In genomic region chr10:110852255-110852896, GRCh38 we compare ENCODE assay signal across 10 cellular contexts. TPM values are rescaled to one million over a fixed set of nuclear protein-coding genes. Genes with fewer than 3 reads are reported as not detected.
A peak's percentile ranks its signal among the peaks of the same experiment; 100 is the strongest.
DNase-seq lines count a peak whose midpoint lies in the region; ATAC-seq, FAIRE-seq and TF ChIP-seq lines count a peak whose summit lies in the region.
"Had no signal": no experiment of that assay in that cellular context is flagged by ENCODE, and none has a peak within 500 bp of the region (broad histone marks: within the 10 kb centered on the region; RNA-seq: fewer than 3 reads in every experiment).

No MANE protein-coding gene starts in this region.

- H3K4me3 ChIP-seq in GM12878 = no peak overlapping the region

- 27% methylated on average over 7 of the region's 7 CpGs for WGBS in GM12878 (ENCODE audit: insufficient coverage, insufficient replicate concordance, low lambda C conversion rate, missing lambda C conversion rate)

- H4K20me1 ChIP-seq in GM12878 (ENCODE audit: control insufficient read depth, insufficient read depth) = no peaks in the 10 kb centered on the region

- RAD21 ChIA-PET in GM12878 (lab: Charles Lee; ENCODE audit: unreplicated experiment) = interaction anchor here (0.7 to 5.9 kb wide), 12 partner anchors 8 to 78 kb away, joined by 3 to 50 read pairs (median 6); partner anchors contain the start of genes BBIP1 and PDCD4

- in situ Hi-C loops in GM12878 (cut with MboI) = no loop called here

- POLR2A ChIA-PET in GM12878 (lab: Charles Lee) = interaction anchor here (1.0 to 6.2 kb wide), 11 partner anchors 8 to 78 kb away, joined by 3 to 43 read pairs (median 7); partner anchors contain the start of gene PDCD4

- H3K79me2 ChIP-seq in GM12878 (ENCODE audit: control insufficient read depth, insufficient read depth, low read length) = no peaks in the 10 kb centered on the region

- H3K27me3 ChIP-seq in GM12878 (replicated peaks in 1 of 2; ENCODE audit: control insufficient read depth in 2 of 2, insufficient read depth in 2 of 2, low read length in 1 of 2) = no peaks in the 10 kb centered on the region

- TF ChIP-seq EP300 in GM12878 (IDR thresholded peaks at IDR 0.05; ENCODE audit: borderline replicate concordance in 1 of 2, control insufficient read depth in 1 of 2, low read depth in 2 of 2, low read length in 2 of 2) = no peak

- TF ChIP-seq CTCF in GM12878 (IDR thresholded peaks at IDR 0.05 in 2 of 3, conservative IDR thresholded peaks at IDR 0.05 in 1 of 3; ENCODE audit: control insufficient read depth in 2 of 3, extremely low read depth in 1 of 3, insufficient read depth in 1 of 3, low read depth in 3 of 3, low read length in 3 of 3) (no peak), natural killer cell (IDR thresholded peaks at IDR 0.05) (no peak)

- BruUV-seq in GM12878 (replicated peaks; lab: Mats Ljungman, UMichigan) = no TSS peak

- no peak for TF ChIP-seq POLR2A in GM12878 (IDR thresholded peaks at IDR 0.05; ENCODE audit: low read depth, low read length)

- H3K4me1 ChIP-seq in GM12878 (ENCODE audit: control insufficient read depth, insufficient read depth, low read length) = peaks cover 53% of the 10 kb centered on the region

- no peak for TF ChIP-seq RAD21 in GM12878 (IDR thresholded peaks at IDR 0.05; ENCODE audit: insufficient read depth, low read depth, low read length)

- H3K4me2 ChIP-seq in GM12878 (ENCODE audit: control insufficient read depth, insufficient read depth) = peak overlapping the region; percentile 49

- peak; percentile 23 for FAIRE-seq in GM12878 (lab: Jason Lieb, UNC)

- peaks cover 0 to 3% of the 10 kb centered on the region in 2 donors for H3K9me3 Mint-ChIP-seq in natural killer cell

- no peak overlapping the region for H3K27ac Mint-ChIP-seq in natural killer cell

- H3K36me3 ChIP-seq in GM12878 (ENCODE audit: control insufficient read depth in 2 of 2, insufficient read depth in 2 of 2, low read length in 1 of 2) = no peaks in the 10 kb centered on the region

- ATAC-seq in GM12878 (peak; percentile 28), natural killer cell (no peak), sciatic nerve (no peak), GM21360 (IDR thresholded peaks at IDR 0.05; ENCODE audit: unreplicated experiment) (no peak)

- peak overlapping the region; percentile 39 for H3K27ac ChIP-seq in GM12878 (ENCODE audit: control insufficient read depth, insufficient read depth)
- H3K27ac ChIP-seq: HL-60 had no signal

- H2AFZ ChIP-seq in GM12878 (ENCODE audit: control insufficient read depth, low read depth, low read length) = peak overlapping the region; percentile 56

- H3K9ac ChIP-seq in GM12878 (ENCODE audit: control insufficient read depth, insufficient read depth, low read length) = 0 out of 2 replicates have a peak overlapping the region, but pooled peaks have one; percentile 1

- H3K27me3 Mint-ChIP-seq in natural killer cell (ENCODE audit: low read depth in 2 of 2) = peaks cover 0 to 3% of the 10 kb centered on the region in 2 donors

- no peaks in the 10 kb centered on the region for H3K36me3 Mint-ChIP-seq in natural killer cell
- H3K36me3 Mint-ChIP-seq: immature natural killer cell had no signal

- peaks cover 2% of the 10 kb centered on the region; the same call in 1 of the 3 replicates for H3K9me3 ChIP-seq in GM12878 (replicated peaks; ENCODE audit: control insufficient read depth, insufficient read depth, low read length)

- peak overlapping the region; percentile 21 for H3K4me3 Mint-ChIP-seq in natural killer cell

- H3K4me1 Mint-ChIP-seq in natural killer cell = peaks cover 56% of the 10 kb centered on the region in 2 donors

- SMC1A ChIA-PET in GM12878 (lab: Charles Lee; ENCODE audit: uncharacterized antibody, unreplicated experiment) = interaction anchor here (0.6 to 6.2 kb wide), 11 partner anchors 9 to 109 kb away, joined by 3 to 86 read pairs (median 7); partner anchors contain the start of gene PDCD4

- DNase-seq in ELF-1 (ENCODE audit: low read depth, low spot score) (peak; percentile 77), HK-2 (ENCODE audit: unreplicated experiment) (peak; percentile 76), GM12878 (ENCODE audit: low read depth, low spot score) (no peak), natural killer cell (no peak), sciatic nerve (ENCODE audit: low spot score) (no peak), SIG-M5 treated with dmso at 0.1 percent for 504 hours (lab: John Stamatoyannopoulos, UW; ENCODE audit: unreplicated experiment) (no peak)
- DNase-seq: immature natural killer cell, RPMI8226 had no signal

- CTCF ChIA-PET in GM12878 (lab: Yijun Ruan, JAX) = interaction anchor here (0.7 to 4.1 kb wide), 11 partner anchors 8 to 49 kb away, joined by 3 to 27 read pairs (median 5); partner anchors contain the start of gene PDCD4

- intact Hi-C loops in GM12878 (cut with micrococcal nuclease; ENCODE audit: unreplicated experiment) (no loop called here), natural killer cell (cut with micrococcal nuclease) (no loop called here), sciatic nerve (cut with DNase I) (no loop called here)

TF ChIP-seq in GM12878, 131 proteins besides CTCF, POLR2A, EP300 and RAD21 (continues in another document):
- TF ChIP-seq FOS (IDR thresholded peaks at IDR 0.05; ENCODE audit: borderline replicate concordance, extremely low read depth, insufficient read length) (no peak), YBX1 (IDR thresholded peaks at IDR 0.05) (no peak), WRNIP1 (IDR thresholded peaks at IDR 0.05; ENCODE audit: borderline replicate concordance, low read depth, low read length) (no peak), ZZZ3 (IDR thresholded peaks at IDR 0.05; ENCODE audit: control insufficient read depth, insufficient read length, low read depth) (no peak), REST (IDR thresholded peaks at IDR 0.05; ENCODE audit: low read depth, low read length) (peak; percentile 58; the same call in 1 of the 2 replicates), ZSCAN29 (IDR thresholded peaks at IDR 0.05) (no peak), IKZF1 (conservative IDR thresholded peaks at IDR 0.05) (peak; percentile 42; the same call in 1 of the 2 replicates), MLLT1 (IDR thresholded peaks at IDR 0.05) (peak; percentile 12; the same call in 1 of the 2 replicates), ETV6 (conservative IDR thresholded peaks at IDR 0.05 in 1 of 2, IDR thresholded peaks at IDR 0.05 in 1 of 2; ENCODE audit: borderline replicate concordance in 1 of 2, low read depth in 1 of 2) (no peak), EED (IDR thresholded peaks at IDR 0.05; ENCODE audit: low read depth) (0 out of 2 replicates have a peak, but pooled peaks have one; percentile 52)

RNA-seq across cellular contexts. Expression of gene PDCD4, which starts 19.4 kb away (rescaled TPM):
- 343 and 354 TPM in 2 replicates for total RNA-seq in GM12878 (2013; cell fraction: nucleolus; rRNA removed)
- total RNA-seq in GM12878 (2014; rRNA removed) (106 and 108 TPM in 2 replicates), GM12878 (2014; rRNA removed; fragmentation: Illumina TruSeq; extraction: Trizol) (168 and 179 TPM in 2 replicates), GM12878 (2021) (169 and 181 TPM in 2 replicates), natural killer cell (100 to 1,000 TPM; 199 to 241 (median 222) TPM), sciatic nerve (124 TPM)
- 158 TPM for polyA plus RNA-seq in GM12878 (2011; ENCODE audit: low read depth)
- polyA plus RNA-seq in GM12878 (2011; rRNA removed) (189 and 280 TPM in 2 replicates), GM12878 (2014; fragmentation: Illumina TruSeq; extraction: Trizol) (219 and 380 TPM in 2 replicates), GM12878 (2014; fragmentation: Nextera tagmentation; extraction: Ambion mirVana) (100 to 1,000 TPM; 101 to 138 TPM), GM12878 (2014; rRNA removed) (155 and 174 TPM in 2 replicates), GM12878 (2016; fragmentation: Nextera tagmentation; extraction: Ambion mirVana) (100 to 1,000 TPM; 341 to 372 TPM)
- polyA plus RNA-seq in GM12878 (2011; cell fraction: cytosol; rRNA removed) = 33.8 and 38.8 TPM in 2 replicates
- 93.5 and 111 TPM in 2 replicates for polyA plus RNA-seq in GM12878 (2011; cell fraction: nucleus; rRNA removed)
- polyA plus RNA-seq in GM12878 (2012) = 313 and 387 TPM in 2 replicates
- polyA minus RNA-seq in GM12878 (2011; rRNA and poly(A)+ RNA removed) = 37.1 and 72.9 TPM in 2 replicates
- polyA minus RNA-seq in GM12878 (2011; cell fraction: cytosol; rRNA and poly(A)+ RNA removed) = 31.5 and 42.2 TPM in 2 replicates
- 57.9 and 72.6 TPM in 2 replicates for polyA minus RNA-seq in GM12878 (2011; cell fraction: nucleus; rRNA and poly(A)+ RNA removed)

Comparison
In these comparisons a context has a peak if more than half of its experiments do, and no peak if none do; other contexts are left out.
1. DNase-seq: peak in ELF-1 (single experiment) and HK-2 (single experiment); none in GM12878 (single experiment), natural killer cell (single experiment), sciatic nerve (single experiment) and SIG-M5 treated with dmso at 0.1 percent for 504 hours (single experiment).